9 cellular contexts compared by ENCODE assay signal in genomic region chr1:221794079-221794670, GRCh38. TPM values are rescaled to one million over a fixed set of nuclear protein-coding genes. Genes with fewer than 3 reads are reported as not detected.
DNase-seq lines count a peak whose midpoint lies in the region; ATAC-seq and TF ChIP-seq lines count a peak whose summit lies in the region.
"Had no signal": no experiment of that assay in that cellular context is flagged by ENCODE, and none has a peak within 500 bp of the region (broad histone marks: within the 10 kb centered on the region; RNA-seq: fewer than 3 reads in every experiment).

No MANE protein-coding gene starts in this region.

- no peaks in the 10 kb centered on the region for H3K4me1 Mint-ChIP-seq in mesothelial cell of epicardium

- H3K36me3 ChIP-seq in Loucy (ENCODE audit: insufficient read depth, low read length) (no peaks in the 10 kb centered on the region), HAP-1 (replicated peaks) (no peaks in the 10 kb centered on the region)

- ATAC-seq in GM18505 (IDR thresholded peaks at IDR 0.05; ENCODE audit: unreplicated experiment): peak; percentile 46
- ATAC-seq in GM21619 (IDR thresholded peaks at IDR 0.05; ENCODE audit: unreplicated experiment): peak; percentile 65

- H3K4me3 ChIP-seq in Loucy (ENCODE audit: low read length, poor library complexity, severe bottlenecking) (no peak overlapping the region), HAP-1 (no peak overlapping the region), coronary artery (no peak overlapping the region)

- H3K9me2 ChIP-seq in Loucy (replicated peaks; ENCODE audit: low read depth, low read length): no peaks in the 10 kb centered on the region

- peaks cover 7% of the 10 kb centered on the region for H3K9me3 Mint-ChIP-seq in mesothelial cell of epicardium

- in situ Hi-C loops in HAP-1 (cut with MboI; ENCODE audit: low sequenced_read_pairs): no loop called here

- H4K20me1 ChIP-seq in Loucy (ENCODE audit: insufficient read depth, low read length, poor library complexity, severe bottlenecking): no peaks in the 10 kb centered on the region

- no peak overlapping the region for H2AFZ ChIP-seq in Loucy (ENCODE audit: low read length)

- no peak for TF ChIP-seq POLR2A in GM18505 (IDR thresholded peaks at IDR 0.05; ENCODE audit: borderline replicate concordance, extremely low read depth, insufficient read depth, insufficient read length)

- H3K4me3 Mint-ChIP-seq in mesothelial cell of epicardium: no peak overlapping the region

- H3K4me1 ChIP-seq in Loucy (ENCODE audit: insufficient read depth, low read length, poor library complexity, severe bottlenecking) (peaks cover 17% of the 10 kb centered on the region), HAP-1 (no peaks in the 10 kb centered on the region)

- peak; percentile 36 for DNase-seq in kidney glomerular epithelial cell (lab: John Stamatoyannopoulos, UW)
- DNase-seq in HAP-1 (ENCODE audit: low spot score in 2 of 2): no peak
- DNase-seq in mesothelial cell of epicardium (ENCODE audit: low spot score in 2 of 2, unreplicated experiment in 2 of 2): no peak
- DNase-seq in retina: no peak
- no peak for DNase-seq in coronary artery (ENCODE audit: low spot score)
- DNase-seq: NCI-H524 treated with DMSO at 0.1 percent for 48 hours had no signal

- H3K9ac ChIP-seq in Loucy (ENCODE audit: low read depth, low read length, poor library complexity, severe bottlenecking): peak overlapping the region; percentile 18

- no peak overlapping the region for H3K27ac ChIP-seq in coronary artery

- H3K27me3 ChIP-seq in Loucy (ENCODE audit: insufficient read depth, low read length, poor library complexity, severe bottlenecking) (no peaks in the 10 kb centered on the region), HAP-1 (ENCODE audit: low read depth) (0 out of 2 replicates have a peak, but pooled peaks cover 1% of the 10 kb centered on the region)

- H3F3A ChIP-seq in Loucy (ENCODE audit: low read depth): no peaks in the 10 kb centered on the region

- no peak overlapping the region for H3K27ac Mint-ChIP-seq in mesothelial cell of epicardium

- H3K4me2 ChIP-seq in Loucy (ENCODE audit: low read depth, low read length, poor library complexity, severe bottlenecking): peak overlapping the region; percentile 45

- H3K79me2 ChIP-seq in Loucy (ENCODE audit: insufficient read depth, low read length): no peaks in the 10 kb centered on the region

- no peaks in the 10 kb centered on the region for H3K36me3 Mint-ChIP-seq in mesothelial cell of epicardium

- H3K9me3 ChIP-seq in Loucy (ENCODE audit: insufficient read depth, low read depth, low read length) (no peaks in the 10 kb centered on the region), HAP-1 (no peaks in the 10 kb centered on the region)

- TF ChIP-seq CTCF in Loucy (conservative IDR thresholded peaks at IDR 0.05; ENCODE audit: low read length) (no peak), mesothelial cell of epicardium (IDR thresholded peaks at IDR 0.05; ENCODE audit: unreplicated experiment) (no peak), coronary artery (IDR thresholded peaks at IDR 0.05) (no peak)

- H3K27me3 Mint-ChIP-seq in mesothelial cell of epicardium (ENCODE audit: low read depth): peaks cover 2% of the 10 kb centered on the region

RNA-seq across cellular contexts. Expression of gene DUSP10, which starts 52.3 kb away (rescaled TPM):
- 3.5 to 4.0 TPM (median 3.7 TPM) in 3 replicates for total RNA-seq in mesothelial cell of epicardium
